ENCODE assay signal across 23 cellular contexts in the genomic region with DNA sequence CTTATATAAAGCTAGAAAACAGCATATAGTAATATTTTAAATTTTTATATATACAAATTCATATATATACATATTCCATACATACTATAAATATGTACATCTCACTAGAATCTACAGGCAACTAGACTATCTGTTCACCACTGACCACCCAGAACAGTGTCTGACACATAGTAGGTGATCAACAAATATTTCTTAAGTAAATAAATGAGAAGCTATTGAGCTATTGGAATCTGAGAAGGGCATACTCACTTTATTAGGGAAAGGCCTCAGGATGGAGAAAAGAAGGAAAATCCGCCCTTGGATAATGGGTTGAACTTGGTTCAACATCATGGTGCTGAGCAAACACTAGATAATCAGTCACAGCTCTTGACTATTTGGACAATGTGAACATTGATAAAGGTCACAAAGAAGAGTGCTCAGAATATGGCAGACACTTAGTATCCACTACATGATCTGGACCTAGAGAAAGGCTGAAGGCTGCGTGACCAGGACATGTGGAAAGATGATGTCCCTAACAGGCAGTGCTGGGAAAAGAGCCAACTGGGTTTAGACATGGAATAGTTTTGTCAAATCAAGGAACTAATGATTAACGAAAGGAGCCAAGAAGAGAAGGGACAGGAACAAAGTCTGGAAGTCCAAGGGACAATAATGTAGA.
"Had no signal": no experiment of that assay in that cellular context is flagged by ENCODE, and none has a peak within 500 bp of the region (broad histone marks: within the 10 kb centered on the region; RNA-seq: fewer than 3 reads in every experiment).

No MANE protein-coding gene starts in this region.

- H3K4me1 ChIP-seq: esophagus squamous epithelium, lower lobe of right lung, pancreas, testis had no signal

- H3K9me3 ChIP-seq: esophagus squamous epithelium, left ventricle myocardium inferior, lower lobe of right lung, neutrophil, pancreas, testis, tibial artery had no signal

- H3K4me3 ChIP-seq: esophagus squamous epithelium, left ventricle myocardium inferior, lower lobe of right lung, pancreas, testis, tibial artery had no signal

- H3K36me3 ChIP-seq: esophagus squamous epithelium, left ventricle myocardium inferior, lower lobe of right lung, neutrophil, pancreas, tibial artery had no signal

- H3K27me3 Mint-ChIP-seq: effector memory CD8-positive, alpha-beta T cell; naive thymus-derived CD8-positive, alpha-beta T cell; stimulated activated memory B cell treated with anti-CD40 and anti-IgM and Interleukin-4, amounts not matched to agents 10 μg/mL and 1 μg/mL and 100 μg/mL, for 72 hours; type B pancreatic cell had no signal

- H3K27ac ChIP-seq: esophagus squamous epithelium, left ventricle myocardium inferior, lower lobe of right lung, neutrophil, pancreas, testis, tibial artery had no signal

- FAIRE-seq: endometrium, frontal cortex, islet of Langerhans, pancreas had no signal

- H3K27ac Mint-ChIP-seq: effector memory CD8-positive, alpha-beta T cell; naive thymus-derived CD8-positive, alpha-beta T cell; stimulated activated memory B cell treated with anti-CD40 and anti-IgM and Interleukin-4, amounts not matched to agents 10 μg/mL and 1 μg/mL and 100 μg/mL, for 72 hours; type B pancreatic cell had no signal

- H3K4me1 Mint-ChIP-seq: neural crest cell; stimulated activated memory B cell treated with anti-CD40 and anti-IgM and Interleukin-4, amounts not matched to agents 10 μg/mL and 1 μg/mL and 100 μg/mL, for 72 hours had no signal

- DNase-seq: cortex of kidney; effector memory CD8-positive, alpha-beta T cell; erythroblast; esophagus squamous epithelium; head of caudate nucleus; left cardiac atrium; left ventricle myocardium inferior; lower lobe of right lung; naive thymus-derived CD8-positive, alpha-beta T cell; pancreas; stimulated activated CD4-positive, alpha-beta T cell treated with anti-CD3 and anti-CD28 coated beads, Interleukin-4, amount 100 ng/mL, for 4 hours; stimulated activated naive CD8-positive, alpha-beta T cell treated with anti-CD3 and anti-CD28 coated beads, Interleukin-15, Interleukin-2, amounts not matched to agents 100 U/mL and 50 U/mL, for 24 hours; substantia nigra; testis; tibial artery had no signal

- H3K27me3 ChIP-seq: esophagus squamous epithelium, neutrophil, pancreas, testis, tibial artery had no signal

- ATAC-seq: effector memory CD8-positive, alpha-beta T cell; left cardiac atrium; lower lobe of right lung; naive thymus-derived CD8-positive, alpha-beta T cell; pancreas; sciatic nerve; stimulated activated memory B cell treated with anti-CD40 and anti-IgM and Interleukin-4, amounts not matched to agents 10 μg/mL and 1 μg/mL and 100 μg/mL, for 72 hours; stimulated activated naive CD8-positive, alpha-beta T cell treated with anti-CD3 and anti-CD28 coated beads, Interleukin-15, Interleukin-2, amounts not matched to agents 100 U/mL and 50 U/mL, for 24 hours had no signal

- H3K4me3 Mint-ChIP-seq: effector memory CD8-positive, alpha-beta T cell; naive thymus-derived CD8-positive, alpha-beta T cell; neural crest cell; stimulated activated memory B cell treated with anti-CD40 and anti-IgM and Interleukin-4, amounts not matched to agents 10 μg/mL and 1 μg/mL and 100 μg/mL, for 72 hours; type B pancreatic cell had no signal

- H3K9me3 Mint-ChIP-seq: stimulated activated memory B cell treated with anti-CD40 and anti-IgM and Interleukin-4, amounts not matched to agents 10 μg/mL and 1 μg/mL and 100 μg/mL, for 72 hours had no signal
